In the genomic region with DNA sequence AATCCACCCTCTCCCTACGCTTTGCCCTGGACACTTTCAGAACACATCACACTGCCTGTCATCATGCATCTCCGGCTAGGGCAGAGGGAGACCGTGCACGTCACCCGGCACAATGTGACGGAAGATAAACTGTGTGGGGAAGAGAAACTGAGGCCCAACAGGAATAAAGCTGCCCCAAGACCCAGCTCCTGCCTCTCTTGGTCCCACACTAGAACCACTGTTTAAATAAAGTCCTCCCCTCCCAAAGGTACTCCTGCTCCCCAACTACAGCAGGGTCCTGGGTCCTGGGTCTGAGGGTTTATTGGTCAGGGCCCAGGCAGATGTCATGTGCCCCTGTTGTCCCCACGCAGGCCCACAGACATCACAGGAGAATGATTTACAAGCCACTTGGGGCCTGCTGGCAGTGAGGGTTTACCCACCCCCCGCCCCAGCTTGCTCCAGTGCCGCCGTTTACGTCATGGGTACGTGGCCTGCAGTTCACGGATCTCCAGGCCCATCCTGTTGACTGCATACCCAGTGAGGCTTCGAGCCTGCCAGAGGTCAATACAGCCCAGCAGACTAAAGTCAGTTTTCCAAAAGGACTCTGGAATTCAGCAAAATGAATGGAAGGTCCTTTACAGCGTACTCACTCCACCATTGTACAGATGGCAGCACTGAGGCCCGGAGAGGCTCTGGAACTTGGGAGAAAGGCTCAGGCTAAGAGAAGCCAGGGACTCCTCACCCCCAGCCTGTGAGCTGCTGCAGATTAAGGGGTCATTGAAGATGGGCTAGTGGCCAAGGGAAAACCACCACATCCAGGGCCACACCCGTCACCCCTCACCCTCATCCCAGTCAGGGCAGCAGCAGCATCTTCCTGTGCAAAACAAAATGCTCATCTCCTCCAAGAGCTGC, we compare ENCODE assay signal across 17 cellular contexts. TPM values are rescaled to one million over a fixed set of nuclear protein-coding genes. Genes with fewer than 3 reads are reported as not detected.
A peak's percentile ranks its signal among the peaks of the same experiment; 100 is the strongest.
DNase-seq lines count a peak whose midpoint lies in the region; ATAC-seq and TF ChIP-seq lines count a peak whose summit lies in the region.
"Had no signal": no experiment of that assay in that cellular context is flagged by ENCODE, and none has a peak within 500 bp of the region (broad histone marks: within the 10 kb centered on the region; RNA-seq: fewer than 3 reads in every experiment).

No MANE protein-coding gene starts in this region.

- no peak overlapping the region for H3K4me3 Mint-ChIP-seq in natural killer cell
- H3K4me3 Mint-ChIP-seq in natural killer cell treated with Interleukin-12 subunit alpha and Interleukin-12 subunit beta and Interleukin-15 and Interleukin-18, amount 100 ng/mL, for 72 hours, result no peak overlapping the region
- H3K4me3 Mint-ChIP-seq: activated CD4-positive, alpha-beta T cell treated with anti-CD3 and anti-CD28 coated beads, Interleukin-2, amount 10 ng/mL, durations not matched to agents 7 days and 5 days had no signal

- no peak for TF ChIP-seq CTCF in natural killer cell (IDR thresholded peaks at IDR 0.05)
- TF ChIP-seq CTCF in GM13976 (IDR thresholded peaks at IDR 0.05; ENCODE audit: borderline replicate concordance, control extremely low read depth, extremely low read depth, insufficient read depth, missing control alignments), result no peak

- peaks cover 0 to 4% of the 10 kb centered on the region in 2 donors for H3K27me3 Mint-ChIP-seq in natural killer cell (ENCODE audit: low read depth in 2 of 2)
- no peaks in the 10 kb centered on the region for H3K27me3 Mint-ChIP-seq in natural killer cell treated with Interleukin-12 subunit alpha and Interleukin-12 subunit beta and Interleukin-15 and Interleukin-18, amount 100 ng/mL, for 72 hours
- H3K27me3 Mint-ChIP-seq: activated CD4-positive, alpha-beta T cell treated with anti-CD3 and anti-CD28 coated beads, Interleukin-2, amount 10 ng/mL, durations not matched to agents 7 days and 5 days had no signal

- in situ Hi-C loops in GM13976 (cut with MboI; ENCODE audit: low sequenced_read_pairs, unreplicated experiment), result no loop called here

- no peaks in the 10 kb centered on the region for H3K36me3 Mint-ChIP-seq in natural killer cell
- no peaks in the 10 kb centered on the region for H3K36me3 Mint-ChIP-seq in natural killer cell treated with Interleukin-12 subunit alpha and Interleukin-12 subunit beta and Interleukin-15 and Interleukin-18, amount 100 ng/mL, for 72 hours

- DNase-seq in natural killer cell, result peak; percentile 9
- DNase-seq in natural killer cell treated with Interleukin-12 subunit alpha and Interleukin-12 subunit beta and Interleukin-15 and Interleukin-18, amount 100 ng/mL, for 72 hours (ENCODE audit: low spot score), result no peak
- peak; percentile 35 for DNase-seq in left lobe of liver (ENCODE audit: low spot score)
- DNase-seq in CD1c-positive myeloid dendritic cell (ENCODE audit: extremely low spot score), result no peak
- no peak for DNase-seq in GM13976 (ENCODE audit: low spot score)
- DNase-seq: activated CD4-positive, alpha-beta T cell treated with anti-CD3 and anti-CD28 coated beads, Interleukin-2, amount 10 ng/mL, durations not matched to agents 7 days and 5 days; HCEC 1CT; NCI-H187; NCI-H524; retina; stimulated activated CD4-positive, alpha-beta T cell treated with anti-CD3 and anti-CD28 coated beads, Interleukin-2, amount 100 ng/mL, for 48 hours had no signal

- no peaks in the 10 kb centered on the region for H3K9me3 Mint-ChIP-seq in natural killer cell
- H3K9me3 Mint-ChIP-seq in natural killer cell treated with Interleukin-12 subunit alpha and Interleukin-12 subunit beta and Interleukin-15 and Interleukin-18, amount 100 ng/mL, for 72 hours, result no peaks in the 10 kb centered on the region
- H3K9me3 Mint-ChIP-seq: activated CD4-positive, alpha-beta T cell treated with anti-CD3 and anti-CD28 coated beads, Interleukin-2, amount 10 ng/mL, durations not matched to agents 7 days and 5 days; activated T-helper 2 cell treated with anti-CD3 and anti-CD28 coated beads, Interferon-gamma antibody, Interleukin-2, Interleukin-4, amounts not matched to agents 10 μg/mL and 5 μg/mL and 100 μg/mL, durations not matched to agents 14 hours and 24 hours and 36 hours had no signal

- no peak overlapping the region for H3K27ac Mint-ChIP-seq in natural killer cell
- H3K27ac Mint-ChIP-seq in natural killer cell treated with Interleukin-12 subunit alpha and Interleukin-12 subunit beta and Interleukin-15 and Interleukin-18, amount 100 ng/mL, for 72 hours, result no peak overlapping the region
- H3K27ac Mint-ChIP-seq: activated CD4-positive, alpha-beta T cell treated with anti-CD3 and anti-CD28 coated beads, Interleukin-2, amount 10 ng/mL, durations not matched to agents 7 days and 5 days; activated T-helper 2 cell treated with anti-CD3 and anti-CD28 coated beads, Interferon-gamma antibody, Interleukin-2, Interleukin-4, amounts not matched to agents 10 μg/mL and 5 μg/mL and 100 μg/mL, durations not matched to agents 14 hours and 24 hours and 36 hours had no signal

- intact Hi-C loops in natural killer cell (cut with micrococcal nuclease), result no loop called here

- H3K4me1 Mint-ChIP-seq in natural killer cell, result no peaks in the 10 kb centered on the region
- H3K4me1 Mint-ChIP-seq in natural killer cell treated with Interleukin-12 subunit alpha and Interleukin-12 subunit beta and Interleukin-15 and Interleukin-18, amount 100 ng/mL, for 72 hours (ENCODE audit: low read depth in 2 of 2), result no peaks in the 10 kb centered on the region
- H3K4me1 Mint-ChIP-seq: activated CD4-positive, alpha-beta T cell treated with anti-CD3 and anti-CD28 coated beads, Interleukin-2, amount 10 ng/mL, durations not matched to agents 7 days and 5 days had no signal

- ATAC-seq in natural killer cell (no peak), left lobe of liver (no peak), HG03378 (IDR thresholded peaks at IDR 0.05; ENCODE audit: unreplicated experiment) (no peak)
- ATAC-seq in natural killer cell treated with Interleukin-12 subunit alpha and Interleukin-12 subunit beta and Interleukin-15 and Interleukin-18, amount 100 ng/mL, for 72 hours, result no peak

RNA-seq across cellular contexts. Expression of a gene that starts 23.2 kb away (rescaled TPM):
- total RNA-seq in natural killer cell (1 to 10 TPM in 1 of 3 donors, under 1 TPM in 2; 0.07 to 1.3 (median 0.70) TPM), left lobe of liver (24.2 TPM)
- under 1 TPM in 1 of 2 donors, not detected in 1; 0.11 TPM for total RNA-seq in natural killer cell treated with Interleukin-12 subunit alpha and Interleukin-12 subunit beta and Interleukin-15 and Interleukin-18, amount 100 ng/mL, for 72 hours

RNA-seq across cellular contexts. Expression of a gene that starts 30.9 kb away (rescaled TPM):
- total RNA-seq in natural killer cell (not detected), left lobe of liver (0.33 TPM)
- total RNA-seq in natural killer cell treated with Interleukin-12 subunit alpha and Interleukin-12 subunit beta and Interleukin-15 and Interleukin-18, amount 100 ng/mL, for 72 hours, result not detected
- total RNA-seq: activated T-helper 2 cell treated with anti-CD3 and anti-CD28 coated beads, Interferon-gamma antibody, Interleukin-2, Interleukin-4, amounts not matched to agents 10 μg/mL and 5 μg/mL and 100 μg/mL, durations not matched to agents 14 hours and 24 hours and 36 hours; breast epithelium; T-helper 2 cell treated with Interferon-gamma antibody and Interleukin-4, amounts not matched to agents 100 ng/mL and 5 ng/mL, for 36 hours had no signal

RNA-seq across cellular contexts. Expression of a gene that starts 47.4 kb away (rescaled TPM):
- total RNA-seq in natural killer cell, result under 1 TPM in 1 of 3 donors, not detected in 2; 0.16 TPM
- total RNA-seq in natural killer cell treated with Interleukin-12 subunit alpha and Interleukin-12 subunit beta and Interleukin-15 and Interleukin-18, amount 100 ng/mL, for 72 hours, result not detected
- 0.13 TPM for total RNA-seq in left lobe of liver
- total RNA-seq: activated CD4-positive, alpha-beta T cell treated with anti-CD3 and anti-CD28 coated beads, Interleukin-2, amount 10 ng/mL, durations not matched to agents 7 days and 5 days; activated T-helper 2 cell treated with anti-CD3 and anti-CD28 coated beads, Interferon-gamma antibody, Interleukin-2, Interleukin-4, amounts not matched to agents 10 μg/mL and 5 μg/mL and 100 μg/mL, durations not matched to agents 14 hours and 24 hours and 36 hours; frontal cortex; T-helper 2 cell treated with Interferon-gamma antibody and Interleukin-4, amounts not matched to agents 100 ng/mL and 5 ng/mL, for 36 hours had no signal

RNA-seq across cellular contexts. Expression of a gene that starts 57.9 kb away (rescaled TPM):
- not detected for total RNA-seq in natural killer cell
- not detected for total RNA-seq in natural killer cell treated with Interleukin-12 subunit alpha and Interleukin-12 subunit beta and Interleukin-15 and Interleukin-18, amount 100 ng/mL, for 72 hours
- total RNA-seq in left lobe of liver, result not detected
- total RNA-seq: activated CD4-positive, alpha-beta T cell treated with anti-CD3 and anti-CD28 coated beads, Interleukin-2, amount 10 ng/mL, durations not matched to agents 7 days and 5 days; activated T-helper 2 cell treated with anti-CD3 and anti-CD28 coated beads, Interferon-gamma antibody, Interleukin-2, Interleukin-4, amounts not matched to agents 10 μg/mL and 5 μg/mL and 100 μg/mL, durations not matched to agents 14 hours and 24 hours and 36 hours; breast epithelium; frontal cortex; T-helper 2 cell treated with Interferon-gamma antibody and Interleukin-4, amounts not matched to agents 100 ng/mL and 5 ng/mL, for 36 hours; ureter had no signal

Comparison
In these comparisons a context has a peak if more than half of its experiments do, and no peak if none do; other contexts are left out.
1. DNase-seq: peak in natural killer cell (single experiment) and left lobe of liver (single experiment); none in natural killer cell treated with Interleukin-12 subunit alpha and Interleukin-12 subunit beta and Interleukin-15 and Interleukin-18, amount 100 ng/mL, for 72 hours (single experiment), CD1c-positive myeloid dendritic cell (single experiment) and GM13976 (single experiment).
2. RNA of a gene that starts 23.2 kb away (total RNA-seq): 24.2 TPM in left lobe of liver (single experiment); 0.07 to 1.3 TPM in natural killer cell and 0.11 TPM in natural killer cell treated with Interleukin-12 subunit alpha and Interleukin-12 subunit beta and Interleukin-15 and Interleukin-18, amount 100 ng/mL, for 72 hours; every median in the first group is over 10 times any median in the second.